8 cellular contexts compared by ENCODE assay signal in genomic region chr10:21527634-21528451, GRCh38. TPM values are rescaled to one million over a fixed set of nuclear protein-coding genes. Genes with fewer than 3 reads are reported as not detected.
DNase-seq lines count a peak whose midpoint lies in the region; ATAC-seq and TF ChIP-seq lines count a peak whose summit lies in the region.

No MANE protein-coding gene starts in this region.

- in situ Hi-C loops in HAP-1 (cut with MboI; ENCODE audit: low sequenced_read_pairs) (no loop called here), gastrocnemius medialis (cut with MboI; ENCODE audit: low sequenced_read_pairs in 4 of 4) (loop anchor here in 2 of 4 donors (10.0 kb wide), 2 partner anchors 787 to 797 kb away; partner anchors contain the start of genes BMI1 (in 1 of the 2) and COMMD3 (in 1 of the 2))

- TF ChIP-seq POLR2A in gastrocnemius medialis (IDR thresholded peaks at IDR 0.05): no peak

- DNase-seq in AG09309 (ENCODE audit: low read depth) (no peak), HAP-1 (ENCODE audit: low spot score in 2 of 2) (no peak), globus pallidus (ENCODE audit: low spot score) (peak; percentile 71), gastrocnemius medialis (no peak), NCI-H187 treated with DMSO at 0.1 percent for 48 hours (lab: John Stamatoyannopoulos, UW) (no peak), NCI-H2029 (lab: John Stamatoyannopoulos, UW) (no peak), HEK293T (ENCODE audit: extremely low spot score) (no peak)

- H3K27ac ChIP-seq in gastrocnemius medialis: peak overlapping the region; percentile 90 to 100 (median 98)

- ATAC-seq in gastrocnemius medialis: no peak

- POLR2A ChIA-PET in HEK293T (lab: Yijun Ruan, JAX): interaction anchor here (1.0 to 3.2 kb wide), 7 partner anchors 9 to 200 kb away, joined by 3 to 56 read pairs (median 14); no protein-coding TSS in a partner anchor

- no peaks in the 10 kb centered on the region for H3K27me3 ChIP-seq in HAP-1 (ENCODE audit: low read depth)
- H3K27me3 ChIP-seq in gastrocnemius medialis: no peaks in the 10 kb centered on the region

- H3K9me3 ChIP-seq in HAP-1 (no peaks in the 10 kb centered on the region), gastrocnemius medialis (no peaks in the 10 kb centered on the region)

- H3K36me3 ChIP-seq in HAP-1 (replicated peaks) (no peaks in the 10 kb centered on the region), gastrocnemius medialis (no peaks in the 10 kb centered on the region)

- H3K4me3 ChIP-seq in AG09309 (ENCODE audit: control insufficient read depth, low read depth, low read length): peak overlapping the region; percentile 76
- H3K4me3 ChIP-seq in HAP-1: peak overlapping the region; percentile 42
- H3K4me3 ChIP-seq in WI38 (ENCODE audit: low read depth, low read length): peak overlapping the region; percentile 70
- H3K4me3 ChIP-seq in gastrocnemius medialis: peak overlapping the region; percentile 56 to 80 (median 74)

- TF ChIP-seq CTCF in AG09309 (IDR thresholded peaks at IDR 0.05; ENCODE audit: control insufficient read depth, insufficient read depth, low read depth, low read length, missing control alignments): no peak
- TF ChIP-seq CTCF in WI38 (IDR thresholded peaks at IDR 0.05; ENCODE audit: low read depth, low read length): no peak
- no peak for TF ChIP-seq CTCF in gastrocnemius medialis (IDR thresholded peaks at IDR 0.05 in 4 of 5, conservative IDR thresholded peaks at IDR 0.05 in 1 of 5)

- CTCF ChIA-PET in HEK293T (lab: Yijun Ruan, JAX): no interaction called here

- H3K4me1 ChIP-seq in HAP-1 (peaks cover 55% of the 10 kb centered on the region), gastrocnemius medialis (peaks cover 23 to 31% of the 10 kb centered on the region in 2 donors)

- intact Hi-C loops in gastrocnemius medialis (cut with DNase I; ENCODE audit: low total_unique reads): no loop called here

TF ChIP-seq in HEK293T, 16 proteins besides CTCF, POLR2A, EP300 and RAD21:
- TF ChIP-seq LEF1 (IDR thresholded peaks at IDR 0.05; ENCODE audit: borderline replicate concordance): no peak
- TF ChIP-seq FOXM1 (IDR thresholded peaks at IDR 0.05; ENCODE audit: borderline replicate concordance): no peak
- no peak for TF ChIP-seq FOXA1 (IDR thresholded peaks at IDR 0.05)
- no peak; the same call in 1 of the 2 replicates for TF ChIP-seq L3MBTL2 (conservative IDR thresholded peaks at IDR 0.05)
- no peak for TF ChIP-seq ELF4 (IDR thresholded peaks at IDR 0.05)
- no peak for TF ChIP-seq BHLHE40 (IDR thresholded peaks at IDR 0.05; ENCODE audit: borderline replicate concordance)
- no peak for TF ChIP-seq FOXK2 (IDR thresholded peaks at IDR 0.05)
- no peak for TF ChIP-seq ZNF384 (IDR thresholded peaks at IDR 0.05)
- TF ChIP-seq SUZ12 (IDR thresholded peaks at IDR 0.05): no peak
- TF ChIP-seq CTBP1 (IDR thresholded peaks at IDR 0.05; ENCODE audit: borderline replicate concordance): no peak
- TF ChIP-seq PKNOX1 (IDR thresholded peaks at IDR 0.05): no peak
- no peak for TF ChIP-seq NFRKB (IDR thresholded peaks at IDR 0.05)
- no peak for TF ChIP-seq HDGF (IDR thresholded peaks at IDR 0.05; ENCODE audit: borderline replicate concordance)
- TF ChIP-seq TARDBP (IDR thresholded peaks at IDR 0.05): no peak
- no peak for TF ChIP-seq ARNT (IDR thresholded peaks at IDR 0.05)
- TF ChIP-seq SP1 (IDR thresholded peaks at IDR 0.05): no peak

RNA-seq across cellular contexts. Expression of gene SKIDA1, which starts 2.4 kb away (rescaled TPM):
- total RNA-seq in gastrocnemius medialis: under 1 TPM in 1 of 4 donors, not detected in 3; 0.09 TPM

RNA-seq across cellular contexts. Expression of gene MLLT10, which starts 6.2 kb away (rescaled TPM):
- 10 to 100 TPM; 13.6 to 26.6 (median 21.6) TPM for total RNA-seq in gastrocnemius medialis
